ENCODE assay signal across 24 cellular contexts in genomic region chr13:100788540-100788939, GRCh38.
"Had no signal": no experiment of that assay in that cellular context is flagged by ENCODE, and none has a peak within 500 bp of the region (broad histone marks: within the 10 kb centered on the region; RNA-seq: fewer than 3 reads in every experiment).

No MANE protein-coding gene starts in this region.

- H3K4me1 ChIP-seq: adrenal gland had no signal

- H3K9me3 ChIP-seq: adrenal gland, body of pancreas had no signal

- DNase-seq: activated CD4-positive, alpha-beta memory T cell treated with anti-CD3 and anti-CD28 coated beads for 36 hours; activated CD4-positive, alpha-beta T cell treated with anti-CD3 and anti-CD28 coated beads for 36 hours; activated CD4-positive, alpha-beta T cell treated with anti-CD3 and anti-CD28 coated beads, Interleukin-2, amount 10 ng/mL, durations not matched to agents 24 days and 14 days; activated CD4-positive, CD25-positive, alpha-beta regulatory T cell; activated CD4-positive, CD25-positive, alpha-beta regulatory T cell treated with anti-CD3 and anti-CD28 coated beads, Interleukin-2, amount 50 U/mL, for 72 hours; activated CD8-positive, alpha-beta memory T cell treated with anti-CD3 and anti-CD28 coated beads, Interleukin-2, amount 10 ng/mL, durations not matched to agents 7 days and 5 days; activated CD8-positive, alpha-beta memory T cell treated with anti-CD3 and anti-CD28 coated beads, Interleukin-2, amount 50 U/mL, for 4 hours; activated CD8-positive, alpha-beta T cell treated with anti-CD3 and anti-CD28 coated beads, Interleukin-2, amount 10 ng/mL, durations not matched to agents 7 days and 5 days; activated effector memory CD4-positive, alpha-beta T cell treated with anti-CD3 and anti-CD28 coated beads, Interleukin-2, amount 50 U/mL, for 16 hours; activated naive CD4-positive, alpha-beta T cell treated with anti-CD3 and anti-CD28 coated beads for 36 hours; activated naive CD8-positive, alpha-beta T cell treated with anti-CD3 and anti-CD28 coated beads for 36 hours; activated naive CD8-positive, alpha-beta T cell treated with anti-CD3 and anti-CD28 coated beads, Interleukin-2, amount 50 U/mL, for 24 hours; activated T-cell treated with anti-CD3 and anti-CD28 coated beads, Interleukin-2, amount 50 U/mL, for 1 hour; activated T-cell treated with anti-CD3 and anti-CD28 coated beads, Interleukin-2, amount 50 U/mL, for 48 hours; adrenal gland; aorta; body of pancreas; cortex of kidney; dermis blood vessel endothelial cell; effector CD4-positive, alpha-beta T cell; effector memory CD8-positive, alpha-beta T cell; foreskin fibroblast; T-helper 2 cell had no signal

- H3K4me3 ChIP-seq: adrenal gland, body of pancreas had no signal

- H3K36me3 ChIP-seq: adrenal gland had no signal

- ATAC-seq: activated CD4-positive, alpha-beta T cell treated with anti-CD3 and anti-CD28 coated beads for 36 hours; activated CD8-positive, alpha-beta memory T cell treated with anti-CD3 and anti-CD28 coated beads, Interleukin-2, amount 10 ng/mL, durations not matched to agents 7 days and 5 days; activated CD8-positive, alpha-beta T cell treated with anti-CD3 and anti-CD28 coated beads, Interleukin-2, amount 10 ng/mL, durations not matched to agents 7 days and 5 days; activated naive CD8-positive, alpha-beta T cell treated with anti-CD3 and anti-CD28 coated beads, Interleukin-2, amount 50 U/mL, for 24 hours; body of pancreas; effector memory CD8-positive, alpha-beta T cell; esophagus mucosa had no signal

- H3K27me3 ChIP-seq: adrenal gland, body of pancreas had no signal

- H3K27ac ChIP-seq: adrenal gland, body of pancreas had no signal
